Comparison of ENCODE assay signal across 8 cellular contexts in the genomic region with DNA sequence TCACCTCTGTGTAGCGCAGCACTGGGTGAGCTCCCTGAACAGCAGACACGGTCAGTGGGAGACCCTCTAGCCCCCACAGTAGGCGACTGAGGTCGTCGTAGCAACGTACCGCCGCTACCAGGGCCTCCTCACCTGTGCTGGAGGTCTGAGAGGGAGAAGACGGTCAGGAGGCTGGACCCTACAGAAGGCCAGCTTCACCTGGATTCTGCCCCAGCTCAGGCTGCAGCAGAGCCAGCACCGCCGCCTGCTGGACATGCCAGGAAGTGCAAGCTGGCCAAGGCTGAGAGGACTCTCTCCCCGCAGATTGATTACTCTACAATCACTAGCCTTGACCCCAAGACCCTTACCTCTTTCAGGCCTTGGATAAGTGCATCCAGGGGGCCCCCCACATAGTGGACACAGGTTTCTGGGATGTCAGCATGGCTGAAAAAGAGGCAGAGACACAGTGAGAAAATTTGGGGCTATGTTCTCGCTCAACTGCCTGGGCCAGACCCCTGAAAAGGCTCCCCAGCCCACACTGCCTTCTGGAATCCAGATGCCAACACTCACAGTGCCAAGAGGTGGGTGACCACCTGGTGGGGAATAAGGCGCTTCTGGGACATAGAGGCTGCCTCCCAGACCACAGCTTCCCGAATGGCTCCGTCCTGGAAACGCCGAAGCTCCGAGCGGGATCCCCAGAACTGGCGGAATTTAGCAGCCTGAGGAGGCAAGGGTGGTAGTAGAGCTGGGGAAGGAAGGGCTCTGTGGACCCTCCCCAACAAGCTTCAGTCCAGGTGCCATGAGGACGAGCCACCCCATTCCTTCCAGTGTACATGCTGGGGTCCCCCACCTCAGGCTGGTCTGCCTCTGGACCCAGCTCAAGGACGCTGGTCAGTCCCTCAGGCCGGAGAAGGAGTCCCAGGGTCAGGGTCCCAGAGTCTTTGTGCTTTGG. TPM values are rescaled to one million over a fixed set of nuclear protein-coding genes. Genes with fewer than 3 reads are reported as not detected.
DNase-seq lines count a peak whose midpoint lies in the region; ATAC-seq and TF ChIP-seq lines count a peak whose summit lies in the region.

No MANE protein-coding gene starts in this region.

- H3K4me3 ChIP-seq in adipocyte (ENCODE audit: low read length) (no peak overlapping the region), hepatocyte (no peak overlapping the region)

- peaks cover 8% of the 10 kb centered on the region for H3K4me1 Mint-ChIP-seq in CD4-positive, alpha-beta T cell (ENCODE audit: low read depth)
- peaks cover 9% of the 10 kb centered on the region for H3K4me1 Mint-ChIP-seq in HFFc6 (ENCODE audit: low read depth)

- no peaks in the 10 kb centered on the region for H3K9me2 ChIP-seq in hepatocyte (replicated peaks; ENCODE audit: insufficient read depth)

- TF ChIP-seq CTCF in CD4-positive, alpha-beta T cell (IDR thresholded peaks at IDR 0.05) = peak; percentile 96
- TF ChIP-seq CTCF in HFFc6 (IDR thresholded peaks at IDR 0.05) (peak; percentile 98), hepatocyte (IDR thresholded peaks at IDR 0.05; ENCODE audit: poor library complexity) (peak; percentile 81)

- DNase-seq in CD4-positive, alpha-beta T cell = peak; percentile 62 to 83 (median 76)
- DNase-seq in HFFc6 (no peak), T-helper 1 cell (peak; percentile 51 to 71 (median 60)), adipocyte (ENCODE audit: low read depth) (peak; percentile 68), hepatocyte (ENCODE audit: low spot score) (peak; percentile 79), GDM1 (lab: John Stamatoyannopoulos, UW) (no peak)
- peak in 3 of 4 experiments; percentile 42 to 64 (median 54) for DNase-seq in stimulated activated CD4-positive, alpha-beta T cell treated with anti-CD3 and anti-CD28 coated beads, Interleukin-1b, Interleukin-23, amount 100 ng/mL, for 24 hours (ENCODE audit: low read depth in 4 of 4, low spot score in 1 of 4)

- H3K27ac Mint-ChIP-seq in CD4-positive, alpha-beta T cell = peak overlapping the region; percentile 47
- no peak overlapping the region for H3K27ac Mint-ChIP-seq in HFFc6

- H4K20me1 ChIP-seq in hepatocyte (ENCODE audit: insufficient read depth, poor library complexity, severe bottlenecking) = no peaks in the 10 kb centered on the region

- peak; percentile 86 for ATAC-seq in CD4-positive, alpha-beta T cell (ENCODE audit: poor library complexity)
- no peak for ATAC-seq in HG02970 (IDR thresholded peaks at IDR 0.05; ENCODE audit: low FRiP score, unreplicated experiment)

- CTCF ChIA-PET in CD4-positive, alpha-beta T cell (lab: Charles Lee) = interaction anchor here (0.7 to 3.7 kb wide), 17 partner anchors 8 to 207 kb away, joined by 3 to 37 read pairs (median 5); partner anchors contain the start of gene AQP3

- H3K79me2 ChIP-seq in hepatocyte = peaks cover 3% of the 10 kb centered on the region

- H3K27me3 Mint-ChIP-seq in CD4-positive, alpha-beta T cell = no peaks in the 10 kb centered on the region
- peaks cover 5% of the 10 kb centered on the region for H3K27me3 Mint-ChIP-seq in HFFc6 (ENCODE audit: insufficient read depth)

- no peak overlapping the region for H3K4me3 Mint-ChIP-seq in CD4-positive, alpha-beta T cell
- H3K4me3 Mint-ChIP-seq in HFFc6 = no peak overlapping the region

- H3K27me3 ChIP-seq in CD4-positive, alpha-beta T cell (ENCODE audit: control insufficient read depth, insufficient read depth, low read length) = no peaks in the 10 kb centered on the region
- H3K27me3 ChIP-seq in adipocyte (replicated peaks; ENCODE audit: control insufficient read depth, insufficient read depth, low read length) = no peaks in the 10 kb centered on the region
- H3K27me3 ChIP-seq in hepatocyte = no peaks in the 10 kb centered on the region

- POLR2A ChIA-PET in CD4-positive, alpha-beta T cell (lab: Charles Lee) = interaction anchor here (0.8 to 2.4 kb wide), 10 partner anchors 9 to 95 kb away, joined by 3 to 22 read pairs (median 5); partner anchors contain the start of gene AQP3

- peak overlapping the region; percentile 21 for H3K27ac ChIP-seq in CD4-positive, alpha-beta T cell (ENCODE audit: low read depth, low read length)
- no peak overlapping the region for H3K27ac ChIP-seq in hepatocyte

- H3K9ac ChIP-seq in adipocyte (ENCODE audit: low read length) = no peak overlapping the region

- H3K4me1 ChIP-seq in adipocyte (ENCODE audit: control insufficient read depth, insufficient read depth, low read length) (peaks cover 23% of the 10 kb centered on the region), hepatocyte (ENCODE audit: insufficient read depth) (no peaks in the 10 kb centered on the region)

- 78% methylated on average over 24 of the region's 24 CpGs for WGBS in hepatocyte (ENCODE audit: low lambda C conversion rate, missing lambda C conversion rate)

- no peak overlapping the region for H3K4me2 ChIP-seq in hepatocyte

- H3K9me3 Mint-ChIP-seq in CD4-positive, alpha-beta T cell = no peaks in the 10 kb centered on the region
- H3K9me3 Mint-ChIP-seq in HFFc6 = no peaks in the 10 kb centered on the region

- intact Hi-C loops in CD4-positive, alpha-beta T cell (cut with DNase I, micrococcal nuclease) = loop anchor here (1.0 to 5.0 kb wide), 4 partner anchors 20 to 180 kb away; partner anchors contain the start of gene AQP3 (in 2 of the 2)

- no peak overlapping the region for H2AFZ ChIP-seq in hepatocyte

- H3K36me3 ChIP-seq in adipocyte (ENCODE audit: control insufficient read depth, insufficient read depth, low read length, severe bottlenecking) = peaks cover 97% of the 10 kb centered on the region
- peaks cover 2% of the 10 kb centered on the region for H3K36me3 ChIP-seq in hepatocyte (replicated peaks; ENCODE audit: insufficient read depth, low read depth)

- peaks cover 100% of the 10 kb centered on the region for H3K36me3 Mint-ChIP-seq in CD4-positive, alpha-beta T cell (ENCODE audit: low read depth)
- peaks cover 28% of the 10 kb centered on the region for H3K36me3 Mint-ChIP-seq in HFFc6 (ENCODE audit: low read depth)

- H3K9me3 ChIP-seq in CD4-positive, alpha-beta T cell (ENCODE audit: control insufficient read depth, low read length) = no peaks in the 10 kb centered on the region
- no peaks in the 10 kb centered on the region for H3K9me3 ChIP-seq in adipocyte (ENCODE audit: control insufficient read depth, low read length)
- H3K9me3 ChIP-seq in hepatocyte (ENCODE audit: low read depth) = no peaks in the 10 kb centered on the region

RNA-seq across cellular contexts. Expression of gene NOL6, which starts 6.9 kb away (rescaled TPM):
- total RNA-seq in CD4-positive, alpha-beta T cell = 10 to 100 TPM; 30.5 to 30.6 TPM
- 10 to 100 TPM; 57.9 to 69.2 (median 62.2) TPM for total RNA-seq in HFFc6 (2021; fragmentation: NEBNext Ultra II Directional; extraction: Animal tissue kit (Norgen Biotek cat#: 25700))
- total RNA-seq in hepatocyte = 19.3 and 21.9 TPM in 2 replicates
- polyA plus RNA-seq in hepatocyte = 20.6 and 24.1 TPM in 2 replicates

RNA-seq across cellular contexts. Expression of gene AQP3, which starts 19.4 kb away (rescaled TPM):
- 100 to 1,000 TPM in 1 of 2 experiments, 10 to 100 TPM in 1; 99.8 to 106 TPM for total RNA-seq in CD4-positive, alpha-beta T cell
- total RNA-seq in HFFc6 (2021; fragmentation: NEBNext Ultra II Directional; extraction: Animal tissue kit (Norgen Biotek cat#: 25700)) = under 1 TPM; 0.28 to 0.81 (median 0.53) TPM
- 97.1 and 101 TPM in 2 replicates for total RNA-seq in hepatocyte
- 99.3 and 123 TPM in 2 replicates for polyA plus RNA-seq in hepatocyte

RNA-seq across cellular contexts. Expression of gene ANKRD18B, which starts 57.2 kb away (rescaled TPM):
- under 1 TPM in 1 of 2 experiments, not detected in 1; 0.61 TPM for total RNA-seq in CD4-positive, alpha-beta T cell
- total RNA-seq in HFFc6 (2021; fragmentation: NEBNext Ultra II Directional; extraction: Animal tissue kit (Norgen Biotek cat#: 25700)) = 1 to 10 TPM; 5.1 to 9.9 (median 8.0) TPM
- 0.13 and 0.68 TPM in 2 replicates for total RNA-seq in hepatocyte
- 0.62 and 0.65 TPM in 2 replicates for polyA plus RNA-seq in hepatocyte

Comparison
In these comparisons a context has a peak if more than half of its experiments do, and no peak if none do; other contexts are left out.
1. DNase-seq: peak in CD4-positive, alpha-beta T cell (10 of 10), T-helper 1 cell (5 of 5), adipocyte (single experiment), hepatocyte (single experiment) and stimulated activated CD4-positive, alpha-beta T cell treated with anti-CD3 and anti-CD28 coated beads, Interleukin-1b, Interleukin-23, amount 100 ng/mL, for 24 hours (3 of 4); none in HFFc6 (single experiment) and GDM1 (single experiment).
2. RNA of gene AQP3, which starts 19.4 kb away (total RNA-seq): 99.8 to 106 TPM in CD4-positive, alpha-beta T cell and 97.1 to 101 TPM in hepatocyte; 0.28 to 0.81 TPM in HFFc6; every median in the first group is over 10 times any median in the second.
3. Peak in every context shown above with its lines, with median percentiles within 50 percentile points of each other: CTCF ChIP-seq.